In the genomic region with DNA sequence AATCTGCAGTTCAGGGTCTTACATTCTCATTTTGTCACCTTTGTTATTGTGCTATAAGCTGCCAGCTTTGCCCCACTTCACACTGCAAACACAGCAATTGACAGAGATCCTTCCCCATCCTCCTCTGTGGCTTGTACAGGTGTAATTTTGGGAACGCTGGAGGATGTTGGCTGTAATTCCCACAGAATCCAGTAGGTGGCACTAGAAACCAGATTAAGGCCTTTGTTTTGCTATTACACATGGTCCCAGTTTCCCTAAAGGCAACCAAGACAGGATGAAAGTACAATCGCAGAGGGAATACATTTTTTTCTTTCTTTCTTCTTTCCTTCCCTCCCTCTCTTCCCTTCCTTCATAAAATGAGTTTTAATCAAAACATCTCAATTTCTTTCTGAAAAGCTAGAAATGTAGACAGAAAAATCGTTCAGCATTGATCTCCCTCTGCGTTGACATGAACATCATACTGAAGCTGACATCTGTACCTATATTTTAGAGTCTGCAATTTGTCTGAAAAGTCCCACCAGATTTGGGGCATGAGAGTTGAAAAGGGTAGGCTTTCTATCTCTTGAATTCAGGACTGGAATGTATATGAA, we compare ENCODE assay signal across 1 cellular context.
TF ChIP-seq lines count a peak whose summit lies in the region.

No MANE protein-coding gene starts in this region.

TF ChIP-seq in HCT116, 20 proteins besides CTCF, POLR2A, EP300 and RAD21 (continued from another document):
- TF ChIP-seq EZH2phosphoT487 (IDR thresholded peaks at IDR 0.05; ENCODE audit: borderline replicate concordance) (no peak), EZH2 (IDR thresholded peaks at IDR 0.05) (no peak), EGR1 (IDR thresholded peaks at IDR 0.05; ENCODE audit: low read depth) (no peak), TCF7L2 (IDR thresholded peaks at IDR 0.05; ENCODE audit: borderline replicate concordance, extremely low read depth, insufficient read depth, insufficient read length) (no peak)
